8 cellular contexts compared by ENCODE assay signal in the genomic region with DNA sequence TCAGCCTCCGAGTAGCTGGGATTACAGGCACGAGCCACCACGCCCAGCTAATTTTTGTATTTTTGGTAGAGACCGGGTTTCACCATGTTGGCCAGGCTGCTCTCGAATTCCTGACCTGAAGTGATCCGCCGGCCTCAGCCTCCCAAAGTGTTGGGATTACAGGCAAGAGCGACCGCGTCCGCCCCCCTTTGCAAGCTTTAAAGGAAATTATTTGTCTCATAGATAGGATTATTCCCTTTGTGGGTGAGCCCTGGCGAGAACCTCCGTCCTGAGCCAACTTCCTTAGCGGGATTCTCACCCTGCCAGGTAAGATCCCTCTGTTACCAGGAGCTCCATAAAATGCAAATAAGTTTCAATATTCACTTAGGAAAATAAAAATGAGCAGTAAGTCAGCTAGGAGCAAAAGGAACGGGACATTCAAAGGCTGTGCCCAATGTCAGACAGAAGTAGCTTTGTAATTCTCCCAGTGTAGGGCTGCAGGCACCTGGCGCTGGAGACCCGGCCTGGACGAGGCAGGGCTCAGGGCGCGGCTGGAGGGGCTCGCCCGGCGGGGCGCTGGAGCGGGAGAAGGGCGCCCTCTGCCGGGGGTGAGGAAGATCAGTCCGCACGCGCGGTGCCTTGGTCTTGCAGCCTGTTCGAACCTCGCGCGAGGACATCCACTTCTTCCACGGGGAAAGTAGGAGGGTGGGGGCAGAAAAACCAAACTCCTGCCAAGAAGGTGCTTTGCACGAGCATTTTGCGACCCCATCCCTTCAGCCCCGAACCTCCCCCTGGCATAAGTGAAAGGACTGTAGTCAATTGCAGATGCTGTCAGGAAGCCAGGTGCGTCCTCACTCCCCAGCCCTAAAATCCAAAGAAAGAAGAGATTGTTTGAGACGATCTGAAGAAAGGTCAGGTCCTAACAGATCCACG. TPM values are rescaled to one million over a fixed set of nuclear protein-coding genes. Genes with fewer than 3 reads are reported as not detected.
DNase-seq lines count a peak whose midpoint lies in the region; ATAC-seq, FAIRE-seq and TF ChIP-seq lines count a peak whose summit lies in the region.

No MANE protein-coding gene starts in this region.

- FAIRE-seq in A549 (lab: Jason Lieb, UNC) = no peak

- CTCF ChIA-PET in A549 (lab: Yijun Ruan, JAX) = interaction anchor here (0.6 to 9.9 kb wide), 161 partner anchors 10 to 1316 kb away, joined by 3 to 334 read pairs (median 4); partner anchors contain the start of genes CRADD, MRPL42, SOCS2 and UBE2N

- peak overlapping the region; percentile 93 for H3K4me2 ChIP-seq in A549

- H3K4me1 ChIP-seq in A549 = peaks cover 28% of the 10 kb centered on the region; the same call in 2 of the 3 replicates
- peaks cover 16% of the 10 kb centered on the region for H3K4me1 ChIP-seq in lower lobe of right lung

- H3K27ac ChIP-seq in A549 = peak overlapping the region; percentile 77 to 85
- peak overlapping the region in 16 of 59 donors; percentile 3 to 81 (median 46) for H3K27ac ChIP-seq in dorsolateral prefrontal cortex
- no peak overlapping the region for H3K27ac ChIP-seq in lower lobe of right lung

- TF ChIP-seq CTCF in A549 (IDR thresholded peaks at IDR 0.05) = peak; percentile 96
- peak; percentile 68 to 96 (median 91) for TF ChIP-seq CTCF in dorsolateral prefrontal cortex (IDR thresholded peaks at IDR 0.05 in 54 of 56, conservative IDR thresholded peaks at IDR 0.05 in 2 of 56; ENCODE audit: low read depth in 1 of 56, partially characterized antibody in 56 of 56)
- peak; percentile 93 for TF ChIP-seq CTCF in lower lobe of right lung (IDR thresholded peaks at IDR 0.05)

- peak; percentile 93 to 99 for TF ChIP-seq RAD21 in A549 (conservative IDR thresholded peaks at IDR 0.05 in 1 of 2, IDR thresholded peaks at IDR 0.05 in 1 of 2)

- TF ChIP-seq EP300 in A549 (IDR thresholded peaks at IDR 0.05) = no peak

- POLR2A ChIA-PET in A549 (lab: Yijun Ruan, JAX) = interaction anchor here (0.6 to 2.5 kb wide), 11 partner anchors 316 to 724 kb away, joined by 3 to 15 read pairs (median 7); partner anchors contain the start of genes CRADD and MRPL42

- H3K27me3 ChIP-seq in dorsolateral prefrontal cortex (peaks cover 0 to 9% (median 0%) of the 10 kb centered on the region in 45 donors), lower lobe of right lung (ENCODE audit: low read depth) (peaks cover 7% of the 10 kb centered on the region)

- 33% methylated on average over 36 of the region's 42 CpGs for WGBS in A549 (ENCODE audit: missing lambda C conversion rate)

- H3K9me3 ChIP-seq in A549 (no peaks in the 10 kb centered on the region), lower lobe of right lung (no peaks in the 10 kb centered on the region)

- no peak for TF ChIP-seq POLR2A in A549 (IDR thresholded peaks at IDR 0.05; ENCODE audit: low read length)

- H3K4me3 ChIP-seq in A549 (peak overlapping the region; percentile 61), dorsolateral prefrontal cortex (peak overlapping the region; percentile 39 to 86 (median 66)), lower lobe of right lung (peak overlapping the region; percentile 81)

- H3K36me3 ChIP-seq in lower lobe of right lung = no peaks in the 10 kb centered on the region

- intact Hi-C loops in dorsolateral prefrontal cortex (cut with DNase I) = loop anchor here (1.0 to 5.0 kb wide), 5 partner anchors 119 to 1114 kb away; partner anchors contain the start of gene CRADD (in 1 of the 2)
- intact Hi-C loops in lower lobe of right lung (cut with DNase I) = loop anchor here (5.0 to 10.0 kb wide), 2 partner anchors 336 to 599 kb away; no protein-coding TSS in a partner anchor

- DNase-seq in A549 (ENCODE audit: low read depth in 1 of 2, low spot score in 1 of 2) (peak; percentile 66 to 78), NCI-H524 (lab: John Stamatoyannopoulos, UW) (peak; percentile 55 to 76), dorsolateral prefrontal cortex (peak; percentile 50 to 85 (median 68)), lower lobe of right lung (peak; percentile 84)
- DNase-seq in activated CD4-positive, alpha-beta T cell treated with anti-CD3 and anti-CD28 coated beads, Interleukin-2, amount 50 U/mL, for 4 hours = peak; percentile 72
- DNase-seq in stimulated activated CD4-positive, alpha-beta T cell treated with anti-CD3 and anti-CD28 coated beads, Interleukin-4, amount 100 ng/mL, for 4 hours = peak; percentile 66 to 82

- ATAC-seq in A549 (peak; percentile 81 to 94), GM18909 (IDR thresholded peaks at IDR 0.05; ENCODE audit: poor library complexity, unreplicated experiment) (peak; percentile 63), HG03460 (IDR thresholded peaks at IDR 0.05; ENCODE audit: unreplicated experiment) (peak; percentile 58), lower lobe of right lung (peak; percentile 95 to 97)

TF ChIP-seq in A549, 52 proteins besides CTCF, POLR2A, EP300 and RAD21:
- TF ChIP-seq ZSCAN20 (CRISPR knock-in tag; IDR thresholded peaks at IDR 0.05) (no peak), EHF (CRISPR knock-in tag; IDR thresholded peaks at IDR 0.05) (no peak), NPAS2 (CRISPR knock-in tag; IDR thresholded peaks at IDR 0.05; ENCODE audit: borderline replicate concordance) (no peak), CBX8 (IDR thresholded peaks at IDR 0.05) (no peak), MAX (IDR thresholded peaks at IDR 0.05) (peak; percentile 66), SREBF2 (IDR thresholded peaks at IDR 0.05) (no peak), E2F6 (IDR thresholded peaks at IDR 0.05; ENCODE audit: borderline replicate concordance, low read depth) (0 out of 2 replicates have a peak, but pooled peaks have one; percentile 6), BHLHE40 (IDR thresholded peaks at IDR 0.05; ENCODE audit: low read depth, low read length) (no peak), KDM5A (IDR thresholded peaks at IDR 0.05) (no peak), ATOH8 (CRISPR knock-in tag; IDR thresholded peaks at IDR 0.05; ENCODE audit: low read depth) (no peak), ZFP36 (IDR thresholded peaks at IDR 0.05; ENCODE audit: borderline replicate concordance, partially characterized antibody) (no peak), HOXB13 (CRISPR knock-in tag; IDR thresholded peaks at IDR 0.05; ENCODE audit: low read depth) (no peak), BCL3 (IDR thresholded peaks at IDR 0.05) (no peak), MAZ (IDR thresholded peaks at IDR 0.05; ENCODE audit: borderline replicate concordance, low read depth, low read length) (no peak), SMC3 (IDR thresholded peaks at IDR 0.05) (peak; percentile 99), CHD4 (IDR thresholded peaks at IDR 0.05; ENCODE audit: borderline replicate concordance) (no peak), EHMT2 (IDR thresholded peaks at IDR 0.05; ENCODE audit: low read depth) (no peak), FOSB (CRISPR knock-in tag; IDR thresholded peaks at IDR 0.05) (no peak), FOSL2 (IDR thresholded peaks at IDR 0.05) (no peak), FOSL2 (CRISPR knock-in tag; IDR thresholded peaks at IDR 0.05) (no peak)
- TF ChIP-seq, protein P1, sequence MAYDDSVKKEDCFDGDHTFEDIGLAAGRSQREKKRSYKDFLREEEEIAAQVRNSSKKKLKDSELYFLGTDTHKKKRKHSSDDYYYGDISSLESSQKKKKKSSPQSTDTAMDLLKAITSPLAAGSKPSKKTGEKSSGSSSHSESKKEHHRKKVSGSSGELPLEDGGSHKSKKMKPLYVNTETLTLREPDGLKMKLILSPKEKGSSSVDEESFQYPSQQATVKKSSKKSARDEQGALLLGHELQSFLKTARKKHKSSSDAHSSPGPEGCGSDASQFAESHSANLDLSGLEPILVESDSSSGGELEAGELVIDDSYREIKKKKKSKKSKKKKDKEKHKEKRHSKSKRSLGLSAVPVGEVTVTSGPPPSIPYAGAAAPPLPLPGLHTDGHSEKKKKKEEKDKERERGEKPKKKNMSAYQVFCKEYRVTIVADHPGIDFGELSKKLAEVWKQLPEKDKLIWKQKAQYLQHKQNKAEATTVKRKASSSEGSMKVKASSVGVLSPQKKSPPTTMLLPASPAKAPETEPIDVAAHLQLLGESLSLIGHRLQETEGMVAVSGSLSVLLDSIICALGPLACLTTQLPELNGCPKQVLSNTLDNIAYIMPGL (CRISPR knock-in tag; IDR thresholded peaks at IDR 0.05; ENCODE audit: borderline replicate concordance) = no peak

RNA-seq across cellular contexts. Expression of gene PLXNC1, which starts 47.1 kb away (rescaled TPM):
- polyA plus RNA-seq in A549 (2011; rRNA removed) = 0.50 and 1.4 TPM in 2 replicates
- 0.01 and 0.05 TPM in 2 replicates for polyA plus RNA-seq in A549 (2012; cell fraction: cytosol; rRNA removed)
- 0.06 and 0.45 TPM in 2 replicates for polyA plus RNA-seq in A549 (2012; cell fraction: nucleus; rRNA removed)
- polyA plus RNA-seq in A549 (2017; fragmentation: RNase III; extraction: RNeasy Plus Mini Kit Qiagen cat#74134 plus additional on column Dnase treatment) = 0.12 to 0.18 TPM (median 0.13 TPM) in 3 replicates
- polyA minus RNA-seq in A549 (2011; rRNA and poly(A)+ RNA removed) = 1.1 and 1.2 TPM in 2 replicates
- 10 to 100 TPM in 119 of 120 experiments, 1 to 10 TPM in 1; 9.4 to 45.3 (median 27.4) TPM for total RNA-seq in dorsolateral prefrontal cortex
- total RNA-seq in lower lobe of right lung = 28.0 TPM
